In the genomic region with DNA sequence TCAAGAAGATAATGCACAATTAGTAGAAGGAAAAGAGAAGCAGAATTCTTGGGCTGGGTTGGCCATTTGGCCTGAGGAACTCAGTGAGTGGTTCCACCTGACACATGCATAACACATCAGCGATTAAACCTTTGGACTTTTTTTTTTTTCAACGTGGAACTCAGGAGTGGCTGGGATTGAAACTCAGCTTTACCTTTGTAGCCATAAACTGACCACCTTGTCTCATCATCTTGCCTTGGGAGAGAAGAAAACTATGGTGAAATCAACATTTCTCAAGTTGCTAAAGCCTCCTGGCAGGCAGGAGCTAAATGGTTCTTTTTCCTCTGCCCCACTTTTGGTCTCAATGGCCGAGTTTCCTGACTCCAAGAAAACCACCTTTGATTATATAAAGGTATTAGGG, we compare ENCODE assay signal across 8 cellular contexts. TPM values are rescaled to one million over a fixed set of nuclear protein-coding genes. Genes with fewer than 3 reads are reported as not detected.
DNase-seq lines count a peak whose midpoint lies in the region; ATAC-seq, FAIRE-seq and TF ChIP-seq lines count a peak whose summit lies in the region.

No MANE protein-coding gene starts in this region.

- TF ChIP-seq CTCF in DOHH2 (IDR thresholded peaks at IDR 0.05; ENCODE audit: low read depth, low read length, poor library complexity, severe bottlenecking) (no peak), fibroblast of mammary gland (conservative IDR thresholded peaks at IDR 0.05; ENCODE audit: control insufficient read depth, insufficient read depth, low read depth, low read length) (no peak), progenitor cell of endocrine pancreas (IDR thresholded peaks at IDR 0.05; ENCODE audit: unreplicated experiment) (no peak), D721Med (IDR thresholded peaks at IDR 0.05; ENCODE audit: insufficient read depth, missing control alignments) (no peak)

- peaks cover 38% of the 10 kb centered on the region for H3F3A ChIP-seq in DOHH2 (ENCODE audit: control insufficient read depth, insufficient read depth)

- H3K27me3 ChIP-seq in DOHH2 (ENCODE audit: control insufficient read depth, low read length), result no peaks in the 10 kb centered on the region
- no peaks in the 10 kb centered on the region for H3K27me3 ChIP-seq in SJSA1 (replicated peaks)

- H3K27ac Mint-ChIP-seq in progenitor cell of endocrine pancreas, result peak overlapping the region; percentile 69

- H3K9me3 ChIP-seq in DOHH2 (ENCODE audit: control insufficient read depth, insufficient read depth, low read length) (no peaks in the 10 kb centered on the region), SJSA1 (replicated peaks) (no peaks in the 10 kb centered on the region)

- H3K4me2 ChIP-seq in DOHH2 (ENCODE audit: low read length), result peak overlapping the region; percentile 90

- H3K4me1 ChIP-seq in DOHH2 (ENCODE audit: control insufficient read depth, low read length) (peaks cover 37% of the 10 kb centered on the region), SJSA1 (replicated peaks) (peaks cover 13% of the 10 kb centered on the region)

- FAIRE-seq in D721Med (lab: Jason Lieb, UNC), result no peak

- DNase-seq in SJSA1 (ENCODE audit: low read depth in 1 of 2, low spot score in 2 of 2), result no peak
- no peak for DNase-seq in fibroblast of mammary gland (ENCODE audit: low read depth)
- no peak for DNase-seq in progenitor cell of endocrine pancreas (ENCODE audit: low spot score, unreplicated experiment)
- no peak for DNase-seq in erythroblast (lab: John Stamatoyannopoulos, UW)
- DNase-seq in D721Med (ENCODE audit: insufficient read length, low spot score), result no peak
- no peak for DNase-seq in NCI-H187 treated with DMSO at 0.1 percent for 48 hours (lab: John Stamatoyannopoulos, UW)

- peaks cover 42% of the 10 kb centered on the region for H3K79me2 ChIP-seq in DOHH2 (ENCODE audit: control insufficient read depth, low read length)

- peaks cover 4% of the 10 kb centered on the region; the same call in 1 of the 2 replicates for H4K20me1 ChIP-seq in DOHH2 (ENCODE audit: control insufficient read depth, insufficient read depth, low read depth, low read length)

- H3K27me3 Mint-ChIP-seq in progenitor cell of endocrine pancreas, result no peaks in the 10 kb centered on the region

- H3K4me1 Mint-ChIP-seq in progenitor cell of endocrine pancreas (ENCODE audit: low read depth), result peaks cover 15% of the 10 kb centered on the region

- peaks cover 1% of the 10 kb centered on the region for H3K36me3 Mint-ChIP-seq in progenitor cell of endocrine pancreas (ENCODE audit: insufficient read depth)

- H3K4me3 Mint-ChIP-seq in progenitor cell of endocrine pancreas (ENCODE audit: low read depth), result peak overlapping the region; percentile 77

- H3K9me2 ChIP-seq in DOHH2 (replicated peaks; ENCODE audit: control insufficient read depth, low read length), result no peaks in the 10 kb centered on the region

- H3K36me3 ChIP-seq in DOHH2 (ENCODE audit: control insufficient read depth, low read length) (peaks cover 36% of the 10 kb centered on the region), SJSA1 (peaks cover 4% of the 10 kb centered on the region)

- H3K4me3 ChIP-seq in DOHH2 (ENCODE audit: low read length), result peak overlapping the region; percentile 77
- H3K4me3 ChIP-seq in SJSA1, result peak overlapping the region; percentile 87; the same call in 1 of the 2 replicates
- peak overlapping the region; percentile 52 for H3K4me3 ChIP-seq in fibroblast of mammary gland (ENCODE audit: control insufficient read depth, low read depth, low read length)

- H3K27ac ChIP-seq in DOHH2 (ENCODE audit: low read depth, low read length), result peak overlapping the region; percentile 48
- H3K27ac ChIP-seq in SJSA1, result no peak overlapping the region

- H3K9me3 Mint-ChIP-seq in progenitor cell of endocrine pancreas (ENCODE audit: low read depth), result peaks cover 3% of the 10 kb centered on the region

- no peak for ATAC-seq in GM19328 (IDR thresholded peaks at IDR 0.05; ENCODE audit: unreplicated experiment)

- no peak for TF ChIP-seq POLR2A in erythroblast (IDR thresholded peaks at IDR 0.05; ENCODE audit: low read length)

RNA-seq across cellular contexts. Expression of gene PTTG2, which starts 16.3 kb away (rescaled TPM):
- not detected in 2 replicates for total RNA-seq in SJSA1 (2014; rRNA removed; shearing (Covaris generic))
- total RNA-seq in progenitor cell of endocrine pancreas, result not detected in 2 replicates
